Comparison of ENCODE assay signal across 8 cellular contexts in the genomic region with DNA sequence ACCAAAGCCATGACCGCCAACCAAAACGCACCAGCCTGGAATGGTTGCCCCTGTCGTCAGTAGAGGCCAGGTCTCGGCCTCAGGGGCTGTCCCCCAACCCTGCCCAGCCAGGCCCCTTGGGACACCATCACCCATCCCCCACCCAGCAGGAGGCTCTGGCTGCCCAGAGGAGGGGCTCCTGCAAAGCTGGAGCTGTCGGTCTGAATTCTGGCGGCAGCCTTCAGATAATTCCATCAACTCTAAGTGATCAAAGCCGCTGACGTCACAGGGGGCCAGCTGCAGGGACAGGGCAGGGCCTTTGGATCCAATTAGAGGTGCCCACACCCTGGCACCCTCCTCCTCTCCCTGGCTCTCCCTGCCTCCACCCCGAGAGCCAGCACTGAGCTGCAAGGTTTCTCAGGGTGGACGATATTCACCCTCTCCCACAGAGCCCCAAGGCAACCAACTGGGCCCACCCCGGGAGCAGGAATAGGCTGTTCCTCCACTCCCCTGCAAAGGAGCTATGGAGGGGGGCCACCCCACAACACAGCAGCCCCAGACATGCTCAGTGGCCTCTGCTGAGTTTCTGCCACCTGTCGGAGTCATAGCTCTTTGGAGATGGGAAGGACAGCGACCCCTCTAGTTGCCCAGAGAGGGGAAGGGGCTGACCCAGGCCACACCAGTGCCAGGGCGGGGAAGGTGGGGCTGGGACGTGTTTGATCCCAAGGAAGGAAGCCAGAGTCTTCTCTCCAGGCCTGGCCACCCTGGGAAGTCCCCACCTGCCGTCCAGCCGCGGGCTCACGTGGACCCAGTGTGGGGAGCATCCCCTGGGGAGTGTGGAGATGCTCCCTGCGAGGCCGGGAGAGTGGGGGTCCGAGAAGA.
DNase-seq lines count a peak whose midpoint lies in the region; ATAC-seq and TF ChIP-seq lines count a peak whose summit lies in the region.

No MANE protein-coding gene starts in this region.

- H3K9me3 Mint-ChIP-seq in activated T-cell treated with anti-CD3 and anti-CD28 coated beads, Interleukin-2, amount 50 U/mL, for 24 hours = no peaks in the 10 kb centered on the region
- no peaks in the 10 kb centered on the region for H3K9me3 Mint-ChIP-seq in T-cell

- no peaks in the 10 kb centered on the region for H3K4me1 ChIP-seq in foreskin keratinocyte

- ATAC-seq in T-cell (replicated peaks in 1 of 4) (no peak), foreskin keratinocyte (no peak)

- no peak for TF ChIP-seq CTCF in foreskin keratinocyte (conservative IDR thresholded peaks at IDR 0.05)

- H3K36me3 Mint-ChIP-seq in activated T-cell treated with anti-CD3 and anti-CD28 coated beads, Interleukin-2, amount 50 U/mL, for 24 hours (ENCODE audit: low read depth) = peaks cover 2% of the 10 kb centered on the region
- H3K36me3 Mint-ChIP-seq in T-cell = no peaks in the 10 kb centered on the region

- peak overlapping the region; percentile 74 for H3K27ac ChIP-seq in temporal lobe (ENCODE audit: low read depth, low read length)
- no peak overlapping the region for H3K27ac ChIP-seq in foreskin keratinocyte

- peaks cover 7% of the 10 kb centered on the region for H3K27me3 Mint-ChIP-seq in activated T-cell treated with anti-CD3 and anti-CD28 coated beads, Interleukin-2, amount 50 U/mL, for 24 hours
- peaks cover 0 to 4% of the 10 kb centered on the region in 2 donors for H3K27me3 Mint-ChIP-seq in T-cell

- no peaks in the 10 kb centered on the region for H3K9me3 ChIP-seq in iPS-18c (ENCODE audit: control insufficient read depth, insufficient read depth, low read length)

- peak; percentile 43 for DNase-seq in activated T-cell treated with anti-CD3 and anti-CD28 coated beads, Interleukin-2, amount 50 U/mL, for 24 hours
- DNase-seq in activated T-cell treated with anti-CD3 and anti-CD28 coated beads for 4 hours = no peak
- DNase-seq in T-cell = peak in 1 of 34 experiments; percentile 7
- no peak for DNase-seq in foreskin keratinocyte
- DNase-seq in inferior parietal cortex (ENCODE audit: extremely low spot score) = no peak
- DNase-seq in NCI-H446 treated with DMSO at 0.1 percent for 48 hours (lab: John Stamatoyannopoulos, UW) = no peak

- peaks cover 15% of the 10 kb centered on the region for H3K4me1 Mint-ChIP-seq in activated T-cell treated with anti-CD3 and anti-CD28 coated beads, Interleukin-2, amount 50 U/mL, for 24 hours (ENCODE audit: low read depth)
- peaks cover 8 to 18% (median 16%) of the 10 kb centered on the region in 3 donors for H3K4me1 Mint-ChIP-seq in T-cell

- H3K4me3 Mint-ChIP-seq in activated T-cell treated with anti-CD3 and anti-CD28 coated beads, Interleukin-2, amount 50 U/mL, for 24 hours = no peak overlapping the region
- peak overlapping the region; percentile 24 to 95 (median 94) for H3K4me3 Mint-ChIP-seq in T-cell

- CTCF ChIA-PET in T-cell (lab: Charles Lee) = interaction anchor here in 1 of 2 donors (0.5 to 1.2 kb wide), 4 partner anchors 12 to 1097 kb away, joined by 3 to 9 read pairs (median 6); no protein-coding TSS in a partner anchor

- peaks cover 52% of the 10 kb centered on the region for H3K27me3 ChIP-seq in foreskin keratinocyte

- POLR2A ChIA-PET in T-cell (lab: Charles Lee) = no interaction called here

- H3K4me3 ChIP-seq in iPS-18c (ENCODE audit: insufficient read depth, low read depth, low read length) = peak overlapping the region; percentile 64

- H3K27ac Mint-ChIP-seq in activated T-cell treated with anti-CD3 and anti-CD28 coated beads, Interleukin-2, amount 50 U/mL, for 24 hours = no peak overlapping the region
- H3K27ac Mint-ChIP-seq in T-cell = peak overlapping the region in 1 of 2 donors; percentile 52
